Comparison of ENCODE assay signal across 12 cellular contexts in the genomic region with DNA sequence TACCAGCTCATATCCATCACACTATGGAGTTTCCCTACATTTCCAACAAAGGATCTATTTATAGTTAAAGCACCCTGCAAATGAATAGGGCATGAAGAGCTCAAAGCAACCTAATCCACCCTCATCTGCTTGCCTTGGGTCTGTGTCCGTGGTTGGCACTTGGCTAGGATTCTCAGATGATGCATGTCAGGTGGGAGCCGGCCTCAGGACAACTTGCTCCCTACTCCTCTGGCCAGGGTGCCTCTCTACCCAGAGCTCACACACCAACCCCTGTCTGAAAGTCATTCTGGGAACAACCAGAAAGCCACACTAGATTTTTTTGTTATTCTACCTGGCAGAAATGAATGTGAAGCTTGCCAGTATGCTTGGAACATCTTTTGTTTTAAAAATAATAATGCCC. TPM values are rescaled to one million over a fixed set of nuclear protein-coding genes. Genes with fewer than 3 reads are reported as not detected.
A peak's percentile ranks its signal among the peaks of the same experiment; 100 is the strongest.
DNase-seq lines count a peak whose midpoint lies in the region; ATAC-seq and TF ChIP-seq lines count a peak whose summit lies in the region.
"Had no signal": no experiment of that assay in that cellular context is flagged by ENCODE, and none has a peak within 500 bp of the region (broad histone marks: within the 10 kb centered on the region; RNA-seq: fewer than 3 reads in every experiment).

No MANE protein-coding gene starts in this region.

- H3K36me3 Mint-ChIP-seq in activated naive CD4-positive, alpha-beta T cell treated with anti-CD3 and anti-CD28 coated beads, Interleukin-2, amount 50 U/mL, for 72 hours, result peaks cover 6% of the 10 kb centered on the region in 2 donors

- intact Hi-C loops in Right ventricle myocardium inferior (cut with DNase I), result no loop called here
- intact Hi-C loops in left cardiac atrium (cut with DNase I), result no loop called here

- no peaks in the 10 kb centered on the region for H3K27me3 ChIP-seq in muscle layer of duodenum (ENCODE audit: low read depth, low read length)
- no peaks in the 10 kb centered on the region for H3K27me3 ChIP-seq in upper lobe of left lung
- H3K27me3 ChIP-seq: BLaER1 treated with 17β-estradiol and CSF1 and Interleukin-3, amounts not matched to agents 10 nM and 100 nM had no signal

- no peaks in the 10 kb centered on the region for H3K9me3 Mint-ChIP-seq in activated naive CD4-positive, alpha-beta T cell treated with anti-CD3 and anti-CD28 coated beads, Interleukin-2, amount 50 U/mL, for 72 hours

- H3K9me3 ChIP-seq in muscle layer of duodenum (ENCODE audit: control insufficient read depth in 1 of 2, low read length in 2 of 2), result no peaks in the 10 kb centered on the region
- H3K9me3 ChIP-seq in upper lobe of left lung, result no peaks in the 10 kb centered on the region

- H3K4me1 ChIP-seq in muscle layer of duodenum (ENCODE audit: control insufficient read depth in 1 of 2, insufficient read depth in 2 of 2, low read length in 2 of 2) (peaks cover 9 to 21% of the 10 kb centered on the region in 2 donors), upper lobe of left lung (peaks cover 74 to 93% (median 83%) of the 10 kb centered on the region in 4 donors)

- peak; percentile 22 for ATAC-seq in Right ventricle myocardium inferior
- no peak for ATAC-seq in left cardiac atrium
- peak; percentile 43 to 46 for ATAC-seq in activated naive CD4-positive, alpha-beta T cell treated with anti-CD3 and anti-CD28 coated beads, Interleukin-2, amount 50 U/mL, for 72 hours
- ATAC-seq in upper lobe of left lung (ENCODE audit: low FRiP score in 2 of 2), result no peak
- ATAC-seq in GM21447 (IDR thresholded peaks at IDR 0.05; ENCODE audit: unreplicated experiment), result no peak
- ATAC-seq: HCT116, K562 had no signal

- no peak for TF ChIP-seq EP300 in upper lobe of left lung (IDR thresholded peaks at IDR 0.05)

- 72 to 76% methylated on average over 2 of the region's 2 CpGs for WGBS in upper lobe of left lung, 2 donors

- no peak for TF ChIP-seq CTCF in upper lobe of left lung (IDR thresholded peaks at IDR 0.05)

- no peaks in the 10 kb centered on the region for H3K36me3 ChIP-seq in muscle layer of duodenum (ENCODE audit: control insufficient read depth in 1 of 2, insufficient read depth in 2 of 2, low read length in 2 of 2)
- no peaks in the 10 kb centered on the region for H3K36me3 ChIP-seq in upper lobe of left lung

- H3K4me3 ChIP-seq in muscle layer of duodenum (ENCODE audit: low read depth in 1 of 2, low read length in 2 of 2), result no peak overlapping the region
- H3K4me3 ChIP-seq in upper lobe of left lung, result no peak overlapping the region
- H3K4me3 ChIP-seq: BLaER1 treated with 17β-estradiol and CSF1 and Interleukin-3, amounts not matched to agents 10 nM and 100 nM; K562 had no signal

- H3K27ac ChIP-seq in muscle layer of duodenum (ENCODE audit: low read length) (peak overlapping the region; percentile 46), upper lobe of left lung (peak overlapping the region; percentile 43 to 89 (median 79))

- H3K27ac Mint-ChIP-seq in activated naive CD4-positive, alpha-beta T cell treated with anti-CD3 and anti-CD28 coated beads, Interleukin-2, amount 50 U/mL, for 72 hours, result peak overlapping the region; percentile 95 to 97

- DNase-seq in Right ventricle myocardium inferior (ENCODE audit: missing footprints), result no peak
- DNase-seq in left cardiac atrium, result no peak
- DNase-seq in activated naive CD4-positive, alpha-beta T cell treated with anti-CD3 and anti-CD28 coated beads, Interleukin-2, amount 50 U/mL, for 72 hours (ENCODE audit: low spot score in 2 of 2), result no peak
- DNase-seq in upper lobe of left lung, result no peak
- DNase-seq in CD1c-positive myeloid dendritic cell (ENCODE audit: extremely low spot score), result no peak
- no peak for DNase-seq in COLO829 (ENCODE audit: low spot score)
- DNase-seq: NCI-H2171 had no signal

- TF ChIP-seq POLR2A in upper lobe of left lung (IDR thresholded peaks at IDR 0.05), result no peak

RNA-seq across cellular contexts. Expression of a gene that starts 13.2 kb away (rescaled TPM):
- total RNA-seq in Right ventricle myocardium inferior (19.0 TPM), left cardiac atrium (10 to 100 TPM; 11.9 to 16.8 TPM), upper lobe of left lung (10 to 100 TPM; 26.6 to 38.9 (median 30.0) TPM)
- 10 to 100 TPM; 35.7 to 54.0 TPM for total RNA-seq in activated naive CD4-positive, alpha-beta T cell treated with anti-CD3 and anti-CD28 coated beads, Interleukin-2, amount 50 U/mL, for 72 hours

Comparison
In these comparisons a context has a peak if more than half of its experiments do, and no peak if none do; other contexts are left out.
1. ATAC-seq: peak in Right ventricle myocardium inferior (single experiment) and activated naive CD4-positive, alpha-beta T cell treated with anti-CD3 and anti-CD28 coated beads, Interleukin-2, amount 50 U/mL, for 72 hours (2 of 2); none in left cardiac atrium (0 of 2), upper lobe of left lung (0 of 2) and GM21447 (single experiment).